ENCODE assay signal across 11 cellular contexts in genomic region chr1:188027613-188028012, GRCh38.
DNase-seq lines count a peak whose midpoint lies in the region; ATAC-seq, FAIRE-seq and TF ChIP-seq lines count a peak whose summit lies in the region.
"Had no signal": no experiment of that assay in that cellular context is flagged by ENCODE, and none has a peak within 500 bp of the region (broad histone marks: within the 10 kb centered on the region; RNA-seq: fewer than 3 reads in every experiment).

No MANE protein-coding gene starts in this region.

- no peaks in the 10 kb centered on the region for H3K36me3 ChIP-seq in small intestine (ENCODE audit: control insufficient read depth in 2 of 2, insufficient read depth in 2 of 2, low read length in 2 of 2)
- no peaks in the 10 kb centered on the region for H3K36me3 ChIP-seq in aorta (ENCODE audit: control insufficient read depth in 1 of 2, insufficient read depth in 2 of 2, low read length in 1 of 2)
- H3K36me3 ChIP-seq: BLaER1 had no signal

- intact Hi-C loops in activated CD8-positive, alpha-beta T cell treated with anti-CD3 and anti-CD28 coated beads for 36 hours (cut with micrococcal nuclease) = no loop called here
- intact Hi-C loops in aorta (cut with DNase I) = no loop called here

- no peaks in the 10 kb centered on the region for H3K9me3 ChIP-seq in small intestine (ENCODE audit: control insufficient read depth, low read depth)
- H3K9me3 ChIP-seq in aorta (ENCODE audit: control insufficient read depth, low read length) = no peaks in the 10 kb centered on the region

- H3K4me3 ChIP-seq in small intestine (ENCODE audit: low read depth in 1 of 2, low read length in 2 of 2) = no peak overlapping the region
- H3K4me3 ChIP-seq in aorta (ENCODE audit: low read length in 2 of 2) = no peak overlapping the region
- H3K4me3 ChIP-seq: BLaER1 had no signal

- no peak for TF ChIP-seq CTCF in activated CD8-positive, alpha-beta T cell treated with anti-CD3 and anti-CD28 coated beads for 36 hours (IDR thresholded peaks at IDR 0.05)

- CTCF ChIA-PET in activated CD8-positive, alpha-beta T cell treated with anti-CD3 and anti-CD28 coated beads for 36 hours (lab: Charles Lee) = no interaction called here
- CTCF ChIA-PET in activated CD8-positive, alpha-beta T cell treated with anti-CD3 and anti-CD28 coated beads, Interleukin-2, amount 10 ng/mL, durations not matched to agents 7 days and 5 days (lab: Charles Lee) = no interaction called here

- POLR2A ChIA-PET in activated CD8-positive, alpha-beta T cell treated with anti-CD3 and anti-CD28 coated beads for 36 hours (lab: Charles Lee) = no interaction called here
- POLR2A ChIA-PET in activated CD8-positive, alpha-beta T cell treated with anti-CD3 and anti-CD28 coated beads, Interleukin-2, amount 10 ng/mL, durations not matched to agents 7 days and 5 days (lab: Charles Lee) = no interaction called here

- no peaks in the 10 kb centered on the region for H3K4me1 Mint-ChIP-seq in activated CD8-positive, alpha-beta T cell treated with anti-CD3 and anti-CD28 coated beads for 36 hours (ENCODE audit: low read depth)
- H3K4me1 Mint-ChIP-seq in activated CD8-positive, alpha-beta T cell treated with anti-CD3 and anti-CD28 coated beads, Interleukin-2, amount 10 ng/mL, durations not matched to agents 7 days and 5 days (ENCODE audit: low read depth) = no peaks in the 10 kb centered on the region

- peaks cover 5% of the 10 kb centered on the region for H3K9me3 Mint-ChIP-seq in activated CD8-positive, alpha-beta T cell treated with anti-CD3 and anti-CD28 coated beads for 36 hours
- H3K9me3 Mint-ChIP-seq in activated CD8-positive, alpha-beta T cell treated with anti-CD3 and anti-CD28 coated beads, Interleukin-2, amount 10 ng/mL, durations not matched to agents 7 days and 5 days (ENCODE audit: insufficient read depth) = peaks cover 9% of the 10 kb centered on the region

- H3K27me3 ChIP-seq in small intestine (ENCODE audit: control insufficient read depth in 2 of 2, insufficient read depth in 2 of 2, low read length in 2 of 2) (no peaks in the 10 kb centered on the region), aorta (ENCODE audit: control insufficient read depth in 1 of 2, insufficient read depth in 2 of 2, low read length in 1 of 2) (no peaks in the 10 kb centered on the region)
- H3K27me3 ChIP-seq: BLaER1 had no signal

- no peak for FAIRE-seq in small intestine (lab: Jason Lieb, UNC)

- peak; percentile 7 for ATAC-seq in activated CD8-positive, alpha-beta T cell treated with anti-CD3 and anti-CD28 coated beads for 36 hours
- no peak for ATAC-seq in activated CD8-positive, alpha-beta T cell treated with anti-CD3 and anti-CD28 coated beads, Interleukin-2, amount 10 ng/mL, durations not matched to agents 7 days and 5 days
- ATAC-seq in HG03378 (IDR thresholded peaks at IDR 0.05; ENCODE audit: unreplicated experiment) (peak; percentile 98), aorta (ENCODE audit: low FRiP score) (no peak)
- ATAC-seq: activated CD4-positive, CD25-positive, alpha-beta regulatory T cell treated with anti-CD3 and anti-CD28 coated beads, Interleukin-2, amount 50 U/mL, for 24 hours had no signal

- no peaks in the 10 kb centered on the region for H3K36me3 Mint-ChIP-seq in activated CD8-positive, alpha-beta T cell treated with anti-CD3 and anti-CD28 coated beads for 36 hours (ENCODE audit: low read depth)
- H3K36me3 Mint-ChIP-seq in activated CD8-positive, alpha-beta T cell treated with anti-CD3 and anti-CD28 coated beads, Interleukin-2, amount 10 ng/mL, durations not matched to agents 7 days and 5 days (ENCODE audit: low read depth) = no peaks in the 10 kb centered on the region

- H3K4me1 ChIP-seq in small intestine (ENCODE audit: control insufficient read depth in 2 of 2, insufficient read depth in 1 of 2, low read depth in 1 of 2, low read length in 1 of 2) (no peaks in the 10 kb centered on the region), aorta (ENCODE audit: control insufficient read depth in 1 of 2, insufficient read depth in 2 of 2, low read length in 2 of 2) (no peaks in the 10 kb centered on the region)
- H3K4me1 ChIP-seq: BLaER1 had no signal

- H3K4me3 Mint-ChIP-seq in activated CD8-positive, alpha-beta T cell treated with anti-CD3 and anti-CD28 coated beads for 36 hours = no peak overlapping the region
- H3K4me3 Mint-ChIP-seq in activated CD8-positive, alpha-beta T cell treated with anti-CD3 and anti-CD28 coated beads, Interleukin-2, amount 10 ng/mL, durations not matched to agents 7 days and 5 days = no peak overlapping the region

- H3K27ac ChIP-seq in small intestine (ENCODE audit: low read depth in 1 of 2, low read length in 1 of 2) (no peak overlapping the region), aorta (ENCODE audit: low read depth in 1 of 2, low read length in 2 of 2) (no peak overlapping the region)
- H3K27ac ChIP-seq: BLaER1 had no signal

- H3K27ac Mint-ChIP-seq in activated CD8-positive, alpha-beta T cell treated with anti-CD3 and anti-CD28 coated beads for 36 hours = no peak overlapping the region
- no peak overlapping the region for H3K27ac Mint-ChIP-seq in activated CD8-positive, alpha-beta T cell treated with anti-CD3 and anti-CD28 coated beads, Interleukin-2, amount 10 ng/mL, durations not matched to agents 7 days and 5 days

- H3K27me3 Mint-ChIP-seq in activated CD8-positive, alpha-beta T cell treated with anti-CD3 and anti-CD28 coated beads for 36 hours = no peaks in the 10 kb centered on the region
- no peaks in the 10 kb centered on the region for H3K27me3 Mint-ChIP-seq in activated CD8-positive, alpha-beta T cell treated with anti-CD3 and anti-CD28 coated beads, Interleukin-2, amount 10 ng/mL, durations not matched to agents 7 days and 5 days (ENCODE audit: low read depth)

- DNase-seq in activated CD8-positive, alpha-beta T cell treated with anti-CD3 and anti-CD28 coated beads for 36 hours = no peak
- DNase-seq in activated CD8-positive, alpha-beta T cell treated with anti-CD3 and anti-CD28 coated beads, Interleukin-2, amount 10 ng/mL, durations not matched to agents 7 days and 5 days = no peak
- DNase-seq in dermis blood vessel endothelial cell (peak; percentile 82), AG20443 (ENCODE audit: low spot score) (no peak), cerebellar nuclear complex (lab: John Stamatoyannopoulos, UW) (no peak), small intestine (no peak), aorta (no peak)
- DNase-seq: Kasumi-1 had no signal

Comparison
In these comparisons a context has a peak if more than half of its experiments do, and no peak if none do; other contexts are left out.
1. ATAC-seq: peak in activated CD8-positive, alpha-beta T cell treated with anti-CD3 and anti-CD28 coated beads for 36 hours (single experiment) and HG03378 (single experiment); none in activated CD8-positive, alpha-beta T cell treated with anti-CD3 and anti-CD28 coated beads, Interleukin-2, amount 10 ng/mL, durations not matched to agents 7 days and 5 days (single experiment) and aorta (single experiment).